Comparison of ENCODE assay signal across 12 cellular contexts in genomic region chr5:74149395-74149794, GRCh38.
DNase-seq lines count a peak whose midpoint lies in the region; ATAC-seq lines count a peak whose summit lies in the region.
"Had no signal": no experiment of that assay in that cellular context is flagged by ENCODE, and none has a peak within 500 bp of the region (broad histone marks: within the 10 kb centered on the region; RNA-seq: fewer than 3 reads in every experiment).

No MANE protein-coding gene starts in this region.

- CTCF ChIA-PET in T-cell (lab: Charles Lee): no interaction called here

- DNase-seq in Ammon's horn (ENCODE audit: low spot score) (peak; percentile 25), LoVo (ENCODE audit: low spot score) (peak; percentile 76), T47D (ENCODE audit: low read depth in 1 of 2, low spot score in 1 of 2) (peak; percentile 9 to 24), myocyte (ENCODE audit: low read depth) (peak; percentile 39), T-cell (no peak)
- no peak for DNase-seq in activated T-cell treated with anti-CD3 and anti-CD28 coated beads, Interleukin-2, amount 50 U/mL, for 1 hour
- DNase-seq: caudate nucleus, heart right ventricle, natural killer cell had no signal

- in situ Hi-C loops in T47D (cut with HindIII; ENCODE audit: low pct_unique_long_range_greater_than_20kb, low sequenced_read_pairs): no loop called here

- no peaks in the 10 kb centered on the region for H3K9me3 Mint-ChIP-seq in T-cell
- H3K9me3 Mint-ChIP-seq: natural killer cell had no signal

- no peak overlapping the region for H3K4me3 Mint-ChIP-seq in T-cell
- H3K4me3 Mint-ChIP-seq: natural killer cell had no signal

- H3K27ac Mint-ChIP-seq in T-cell: no peak overlapping the region
- H3K27ac Mint-ChIP-seq: natural killer cell had no signal

- H3K27me3 Mint-ChIP-seq in T-cell: peaks cover 12 to 25% of the 10 kb centered on the region in 2 donors

- no peaks in the 10 kb centered on the region for H3K4me1 Mint-ChIP-seq in T-cell
- H3K4me1 Mint-ChIP-seq: natural killer cell had no signal

- ATAC-seq in T-cell (replicated peaks in 1 of 4): no peak
- ATAC-seq in GM21423 (IDR thresholded peaks at IDR 0.05; ENCODE audit: unreplicated experiment): no peak
- ATAC-seq in GM19351 (IDR thresholded peaks at IDR 0.05; ENCODE audit: unreplicated experiment): no peak
- ATAC-seq: heart right ventricle, SK-N-SH treated with all-trans-retinoic acid at 6 μM for 48 hours had no signal

- no peaks in the 10 kb centered on the region for H3K36me3 Mint-ChIP-seq in T-cell
- H3K36me3 Mint-ChIP-seq: natural killer cell had no signal

- POLR2A ChIA-PET in T-cell (lab: Charles Lee): no interaction called here

Comparison
In these comparisons a context has a peak if more than half of its experiments do, and no peak if none do; other contexts are left out.
1. DNase-seq: peak in Ammon's horn (single experiment), LoVo (single experiment), T47D (2 of 2) and myocyte (single experiment); none in T-cell (0 of 34) and activated T-cell treated with anti-CD3 and anti-CD28 coated beads, Interleukin-2, amount 50 U/mL, for 1 hour (single experiment).